In the genomic region with DNA sequence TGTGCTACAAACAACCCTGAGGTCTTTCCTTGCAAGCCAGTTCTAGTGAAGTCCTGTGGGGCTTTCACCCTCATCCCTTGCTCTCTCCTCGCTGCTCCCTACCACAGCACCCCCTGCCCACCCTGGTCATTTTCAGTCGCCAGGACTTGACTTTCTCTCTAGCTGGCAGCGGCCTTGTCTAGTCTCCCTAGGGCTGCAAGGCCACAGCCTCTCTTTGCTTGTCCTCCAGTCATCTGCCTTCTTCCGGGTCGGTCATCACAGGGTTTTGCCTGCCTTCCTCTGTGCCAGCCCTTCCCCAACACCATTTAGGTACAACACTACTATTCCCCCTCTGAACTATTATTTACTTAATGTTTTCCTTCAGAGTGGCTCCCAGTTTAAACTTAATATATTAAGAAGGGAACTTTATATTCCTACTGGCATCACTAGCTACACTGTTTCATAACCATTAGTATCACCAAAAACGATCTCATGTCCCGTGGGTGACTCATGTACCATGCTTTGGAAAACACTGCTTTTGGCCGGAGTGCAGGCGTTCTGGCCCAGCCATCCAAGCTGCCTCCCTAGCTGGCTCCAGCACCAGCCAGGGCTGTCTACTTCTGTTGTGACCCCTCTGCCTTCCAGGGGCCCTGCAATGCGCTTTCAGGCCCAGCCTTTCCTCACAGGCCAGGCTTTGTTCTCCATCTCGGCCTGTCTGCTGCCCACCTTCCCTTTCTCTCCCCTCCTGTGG, we compare ENCODE assay signal across 10 cellular contexts. TPM values are rescaled to one million over a fixed set of nuclear protein-coding genes. Genes with fewer than 3 reads are reported as not detected.
DNase-seq lines count a peak whose midpoint lies in the region; ATAC-seq and TF ChIP-seq lines count a peak whose summit lies in the region.
"Had no signal": no experiment of that assay in that cellular context is flagged by ENCODE, and none has a peak within 500 bp of the region (broad histone marks: within the 10 kb centered on the region; RNA-seq: fewer than 3 reads in every experiment).

No MANE protein-coding gene starts in this region.

- no peaks in the 10 kb centered on the region for H3K9me3 Mint-ChIP-seq in naive thymus-derived CD8-positive, alpha-beta T cell
- H3K9me3 Mint-ChIP-seq: activated CD8-positive, alpha-beta T cell treated with anti-CD3 and anti-CD28 coated beads for 36 hours; CD4-positive, alpha-beta memory T cell had no signal

- POLR2A ChIA-PET in SK-N-SH (lab: Yijun Ruan, JAX), result no interaction called here
- POLR2A ChIA-PET in naive thymus-derived CD8-positive, alpha-beta T cell (lab: Charles Lee), result no interaction called here

- CTCF ChIA-PET in SK-N-SH (lab: Yijun Ruan, JAX), result interaction anchor here (0.6 to 2.7 kb wide), 25 partner anchors 8 to 833 kb away, joined by 3 to 18 read pairs (median 3); a partner anchor contains a TSS

- H3K9me3 ChIP-seq in SK-N-SH, result no peaks in the 10 kb centered on the region

- peak; percentile 71 for DNase-seq in AG20443 (ENCODE audit: low spot score)
- no peak for DNase-seq in SK-N-SH
- DNase-seq in fibroblast of peridontal ligament (ENCODE audit: extremely low read depth), result peak; percentile 89
- DNase-seq in sciatic nerve (ENCODE audit: low spot score), result no peak
- no peak for DNase-seq in occipital lobe (lab: John Stamatoyannopoulos, UW)
- DNase-seq in naive thymus-derived CD8-positive, alpha-beta T cell, result no peak
- DNase-seq in activated CD4-positive, alpha-beta T cell treated with anti-CD3 and anti-CD28 coated beads, Interleukin-2, amount 50 U/mL, for 48 hours, result no peak

- no peak overlapping the region for H2AFZ ChIP-seq in SK-N-SH (ENCODE audit: low read depth)

- no peak for TF ChIP-seq EP300 in SK-N-SH (IDR thresholded peaks at IDR 0.05; ENCODE audit: borderline replicate concordance in 1 of 2, low read depth in 1 of 2, low read length in 1 of 2)

- peaks cover 26% of the 10 kb centered on the region for H3F3A ChIP-seq in SK-N-SH (replicated peaks; ENCODE audit: insufficient read depth)

- peaks cover 0 to 14% of the 10 kb centered on the region in 2 experiments for H3K36me3 ChIP-seq in SK-N-SH (replicated peaks in 1 of 2; ENCODE audit: control insufficient read depth in 1 of 2, insufficient read depth in 2 of 2, low read length in 1 of 2)

- H3K27ac ChIP-seq in SK-N-SH (ENCODE audit: low read depth in 2 of 2, low read length in 1 of 2), result peak overlapping the region in 1 of 2 experiments; percentile 74; a peak in 2 of 4 replicates

- no peak overlapping the region for H3K4me3 ChIP-seq in SK-N-SH (ENCODE audit: low read depth in 2 of 2, low read length in 1 of 2)

- H3K4me3 Mint-ChIP-seq in naive thymus-derived CD8-positive, alpha-beta T cell, result peak overlapping the region in 1 of 10 donors; percentile 41
- H3K4me3 Mint-ChIP-seq: activated CD8-positive, alpha-beta T cell treated with anti-CD3 and anti-CD28 coated beads for 36 hours had no signal

- H3K27me3 ChIP-seq in SK-N-SH (ENCODE audit: insufficient read depth), result no peaks in the 10 kb centered on the region

- no peak for TF ChIP-seq RAD21 in SK-N-SH (IDR thresholded peaks at IDR 0.05; ENCODE audit: low read length)

- H3K27me3 Mint-ChIP-seq in naive thymus-derived CD8-positive, alpha-beta T cell, result no peaks in the 10 kb centered on the region
- H3K27me3 Mint-ChIP-seq: activated CD8-positive, alpha-beta T cell treated with anti-CD3 and anti-CD28 coated beads for 36 hours; CD4-positive, alpha-beta memory T cell had no signal

- H3K4me2 ChIP-seq in SK-N-SH, result peak overlapping the region; percentile 47

- peak overlapping the region; percentile 25; the same call in 1 of the 2 replicates for H3K9ac ChIP-seq in SK-N-SH

- 55% methylated on average over 11 of the region's 11 CpGs for WGBS in SK-N-SH (ENCODE audit: low lambda C conversion rate)

- H3K36me3 Mint-ChIP-seq in naive thymus-derived CD8-positive, alpha-beta T cell, result peaks cover 0 to 18% (median 8%) of the 10 kb centered on the region in 3 donors

- H4K20me1 ChIP-seq in SK-N-SH (ENCODE audit: insufficient read depth), result no peaks in the 10 kb centered on the region

- no peaks in the 10 kb centered on the region for H3K79me2 ChIP-seq in SK-N-SH (ENCODE audit: insufficient read depth)

- H3K4me1 Mint-ChIP-seq in naive thymus-derived CD8-positive, alpha-beta T cell, result peaks cover 0 to 3% (median 1%) of the 10 kb centered on the region in 4 donors
- H3K4me1 Mint-ChIP-seq: CD4-positive, alpha-beta memory T cell had no signal

- TF ChIP-seq CTCF in SK-N-SH (IDR thresholded peaks at IDR 0.05), result no peak

- intact Hi-C loops in sciatic nerve (cut with DNase I), result no loop called here

- H3K27ac Mint-ChIP-seq in naive thymus-derived CD8-positive, alpha-beta T cell, result peak overlapping the region in 2 of 10 donors; percentile 20 to 46
- H3K27ac Mint-ChIP-seq: activated CD8-positive, alpha-beta T cell treated with anti-CD3 and anti-CD28 coated beads for 36 hours had no signal

- ATAC-seq in sciatic nerve, result peak; percentile 54
- ATAC-seq in naive thymus-derived CD8-positive, alpha-beta T cell, result no peak
- ATAC-seq in HG03135 (IDR thresholded peaks at IDR 0.05; ENCODE audit: unreplicated experiment), result no peak

- H3K4me1 ChIP-seq in SK-N-SH (ENCODE audit: control insufficient read depth in 1 of 2, insufficient read depth in 2 of 2, low read depth in 1 of 2, low read length in 1 of 2), result peaks cover 0 to 14% of the 10 kb centered on the region in 2 experiments; a peak in 2 of 4 replicates

- H3K9me2 ChIP-seq in SK-N-SH, result no peaks in the 10 kb centered on the region

TF ChIP-seq in SK-N-SH, 30 proteins besides CTCF, POLR2A, EP300 and RAD21:
- peak; percentile 78 for TF ChIP-seq FOSL2 (IDR thresholded peaks at IDR 0.05; ENCODE audit: borderline replicate concordance, low read depth)
- no peak for TF ChIP-seq EZH2phosphoT487 (IDR thresholded peaks at IDR 0.05; ENCODE audit: borderline replicate concordance, low read depth)
- TF ChIP-seq, protein P1, sequence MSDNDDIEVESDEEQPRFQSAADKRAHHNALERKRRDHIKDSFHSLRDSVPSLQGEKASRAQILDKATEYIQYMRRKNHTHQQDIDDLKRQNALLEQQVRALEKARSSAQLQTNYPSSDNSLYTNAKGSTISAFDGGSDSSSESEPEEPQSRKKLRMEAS (IDR thresholded peaks at IDR 0.05; ENCODE audit: low read depth), result peak; percentile 76
- peak; percentile 71 for TF ChIP-seq JUND (IDR thresholded peaks at IDR 0.05)
- peak; percentile 16; the same call in 1 of the 2 replicates for TF ChIP-seq POLR2AphosphoS5 (IDR thresholded peaks at IDR 0.05; ENCODE audit: low read depth, low read length)
- TF ChIP-seq NFIC (IDR thresholded peaks at IDR 0.05; ENCODE audit: borderline replicate concordance), result peak; percentile 78
- no peak for TF ChIP-seq GATA2 (CRISPR knock-in tag; IDR thresholded peaks at IDR 0.05)
- TF ChIP-seq TCF12 (IDR thresholded peaks at IDR 0.05), result peak; percentile 65
TF ChIP-seq in SK-N-SH: peak in this region for 6.

RNA-seq across cellular contexts. Expression of a gene that starts 21.4 kb away (rescaled TPM):
- polyA plus RNA-seq in SK-N-SH (2012; rRNA removed), result 34.9 and 36.9 TPM in 2 replicates
- 24.4 and 27.8 TPM in 2 replicates for polyA plus RNA-seq in SK-N-SH (2012; cell fraction: cytosol; rRNA removed)
- polyA plus RNA-seq in SK-N-SH (2012; cell fraction: nucleus; rRNA removed), result 64.1 and 93.9 TPM in 2 replicates
- total RNA-seq in sciatic nerve, result 21.0 TPM
- total RNA-seq in occipital lobe, result 1.6 TPM
- 1 to 10 TPM; 6.2 to 8.9 TPM for total RNA-seq in naive thymus-derived CD8-positive, alpha-beta T cell
- polyA plus RNA-seq in naive thymus-derived CD8-positive, alpha-beta T cell, result 1 to 10 TPM; 5.3 to 9.3 (median 5.7) TPM

Comparison
In these comparisons a context has a peak if more than half of its experiments do, and no peak if none do; other contexts are left out.
1. DNase-seq: peak in AG20443 (single experiment) and fibroblast of peridontal ligament (single experiment); none in SK-N-SH (single experiment), sciatic nerve (single experiment), occipital lobe (single experiment), naive thymus-derived CD8-positive, alpha-beta T cell (0 of 10) and activated CD4-positive, alpha-beta T cell treated with anti-CD3 and anti-CD28 coated beads, Interleukin-2, amount 50 U/mL, for 48 hours (0 of 2).